In the genomic region with DNA sequence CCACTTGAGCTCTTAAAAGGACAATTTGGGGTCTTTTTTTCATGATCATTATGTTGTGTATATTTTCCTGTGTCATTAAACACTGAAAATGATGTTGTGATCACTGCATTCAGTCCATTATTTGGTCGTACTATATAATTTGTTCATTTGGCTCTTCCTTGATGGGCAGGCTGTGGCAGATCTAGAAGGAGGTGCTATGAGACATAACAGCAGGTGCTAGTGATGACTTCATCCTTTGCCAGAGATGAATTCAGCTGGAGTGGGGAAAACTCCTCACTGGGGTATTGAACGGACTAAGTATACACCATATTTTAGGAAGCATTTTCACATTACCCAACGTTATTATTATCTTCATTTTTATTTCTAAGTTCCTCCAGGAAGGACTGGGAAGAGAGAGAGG, we compare ENCODE assay signal across 13 cellular contexts. TPM values are rescaled to one million over a fixed set of nuclear protein-coding genes. Genes with fewer than 3 reads are reported as not detected.
DNase-seq lines count a peak whose midpoint lies in the region; ATAC-seq lines count a peak whose summit lies in the region.
"Had no signal": no experiment of that assay in that cellular context is flagged by ENCODE, and none has a peak within 500 bp of the region (broad histone marks: within the 10 kb centered on the region; RNA-seq: fewer than 3 reads in every experiment).

No MANE protein-coding gene starts in this region.

- no peaks in the 10 kb centered on the region for H3K9me3 ChIP-seq in T-helper 17 cell (ENCODE audit: control insufficient read depth, low read length, poor library complexity, severe bottlenecking)

- peaks cover 35% of the 10 kb centered on the region for H3K4me1 Mint-ChIP-seq in T-helper 17 cell
- peaks cover 35% of the 10 kb centered on the region for H3K4me1 Mint-ChIP-seq in memory B cell

- peaks cover 2% of the 10 kb centered on the region for H3K36me3 Mint-ChIP-seq in T-helper 17 cell (ENCODE audit: low read depth)
- H3K36me3 Mint-ChIP-seq in memory B cell, result peaks cover 15% of the 10 kb centered on the region
- H3K36me3 Mint-ChIP-seq: neural progenitor cell had no signal

- H3K27me3 Mint-ChIP-seq in T-helper 17 cell (no peaks in the 10 kb centered on the region), memory B cell (no peaks in the 10 kb centered on the region)

- H3K4me3 Mint-ChIP-seq in T-helper 17 cell, result no peak overlapping the region
- H3K4me3 Mint-ChIP-seq in memory B cell, result no peak overlapping the region
- H3K4me3 Mint-ChIP-seq: H9, neural progenitor cell had no signal

- DNase-seq in NCI-H524 (lab: John Stamatoyannopoulos, UW), result peak; percentile 8 to 54
- DNase-seq in NCI-H524 treated with DMSO at 0.1 percent for 48 hours (lab: John Stamatoyannopoulos, UW), result no peak
- DNase-seq in LHCN-M2 (ENCODE audit: low read depth), result peak; percentile 65
- no peak for DNase-seq in T-helper 17 cell
- no peak for DNase-seq in memory B cell (ENCODE audit: low spot score in 2 of 2)
- no peak for DNase-seq in mucosa of gallbladder (ENCODE audit: low spot score)
- DNase-seq: H9; Kasumi-1; stimulated activated CD4-positive, alpha-beta T cell treated with anti-CD3 and anti-CD28 coated beads, Interleukin-4, amount 100 ng/mL, for 1 hour; WERI-Rb-1 had no signal

- no peaks in the 10 kb centered on the region for H3K9me3 Mint-ChIP-seq in memory B cell
- H3K9me3 Mint-ChIP-seq: H9, neural progenitor cell had no signal

- no peak for ATAC-seq in T-helper 17 cell
- no peak for ATAC-seq in memory B cell (ENCODE audit: low read depth)
- ATAC-seq in HG02678 (IDR thresholded peaks at IDR 0.05; ENCODE audit: unreplicated experiment), result no peak
- no peak for ATAC-seq in GM21360 (IDR thresholded peaks at IDR 0.05; ENCODE audit: unreplicated experiment)

- H3K27ac Mint-ChIP-seq in T-helper 17 cell, result peak overlapping the region; percentile 97
- H3K27ac Mint-ChIP-seq in memory B cell, result peak overlapping the region; percentile 97

RNA-seq across cellular contexts. Expression of a gene that starts 12.0 kb away (rescaled TPM):
- total RNA-seq in LHCN-M2 (2014; rRNA removed) (11.3 and 12.4 TPM in 2 replicates), T-helper 17 cell (10 to 100 TPM; 38.5 to 45.3 TPM), mucosa of gallbladder (19.3 TPM)
- 8.1 TPM for polyA plus RNA-seq in LHCN-M2 (2012)

Comparison
In these comparisons a context has a peak if more than half of its experiments do, and no peak if none do; other contexts are left out.
1. DNase-seq: peak in NCI-H524 (2 of 2) and LHCN-M2 (single experiment); none in NCI-H524 treated with DMSO at 0.1 percent for 48 hours (single experiment), T-helper 17 cell (0 of 3), memory B cell (0 of 2) and mucosa of gallbladder (single experiment).